9 cellular contexts compared by ENCODE assay signal in the genomic region with DNA sequence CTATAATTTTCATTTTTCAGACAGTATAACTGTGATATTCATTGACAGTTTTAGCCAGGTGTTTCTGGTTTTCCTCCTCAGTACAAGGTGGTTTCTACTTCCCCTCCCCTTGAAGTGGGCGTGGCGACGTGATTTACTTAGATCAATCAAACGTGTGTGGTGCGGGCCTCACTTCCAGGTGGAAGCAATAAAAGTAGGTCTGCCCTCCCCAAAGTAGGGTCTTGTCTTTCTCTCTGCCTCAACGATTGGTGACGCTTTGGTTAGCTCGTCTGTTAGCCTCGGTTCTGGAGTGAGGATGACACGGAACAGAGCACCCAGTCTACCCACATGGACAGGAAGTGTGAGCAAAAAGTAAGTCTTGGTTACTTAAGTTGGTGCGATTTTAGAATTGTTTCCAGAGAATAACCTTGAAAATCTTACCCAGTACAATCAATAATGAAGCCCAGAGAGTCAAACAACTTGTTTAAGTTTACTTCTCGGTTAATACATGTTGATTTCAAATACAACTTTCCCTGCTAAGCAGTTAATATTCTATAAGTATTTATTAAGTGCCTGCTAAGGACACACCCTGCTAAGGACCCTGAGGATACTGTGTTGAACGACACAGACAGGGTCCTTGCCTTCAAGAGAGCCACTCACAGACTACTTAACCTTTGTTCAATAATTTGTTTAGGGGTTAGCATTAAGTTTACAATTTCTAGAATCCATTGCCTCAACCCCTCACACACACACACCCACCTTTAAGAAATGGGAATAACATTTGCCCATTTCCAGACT. TPM values are rescaled to one million over a fixed set of nuclear protein-coding genes. Genes with fewer than 3 reads are reported as not detected.
DNase-seq lines count a peak whose midpoint lies in the region; ATAC-seq and TF ChIP-seq lines count a peak whose summit lies in the region.
"Had no signal": no experiment of that assay in that cellular context is flagged by ENCODE, and none has a peak within 500 bp of the region (broad histone marks: within the 10 kb centered on the region; RNA-seq: fewer than 3 reads in every experiment).

No MANE protein-coding gene starts in this region.

- CTCF ChIA-PET in activated CD4-positive, alpha-beta T cell treated with anti-CD3 and anti-CD28 coated beads for 36 hours (lab: Charles Lee), result no interaction called here

- H3K36me3 Mint-ChIP-seq in activated CD4-positive, alpha-beta T cell treated with anti-CD3 and anti-CD28 coated beads for 36 hours (ENCODE audit: low read depth), result no peaks in the 10 kb centered on the region

- no peak for TF ChIP-seq CTCF in Loucy (conservative IDR thresholded peaks at IDR 0.05; ENCODE audit: low read length)

- H3K9me3 ChIP-seq in Loucy (ENCODE audit: insufficient read depth, low read depth, low read length), result peaks cover 5% of the 10 kb centered on the region; the same call in 1 of the 2 replicates

- peaks cover 70% of the 10 kb centered on the region for H3K4me1 ChIP-seq in Loucy (ENCODE audit: insufficient read depth, low read length, poor library complexity, severe bottlenecking)

- H3K4me2 ChIP-seq in Loucy (ENCODE audit: low read depth, low read length, poor library complexity, severe bottlenecking), result peak overlapping the region; percentile 82

- H3K4me1 Mint-ChIP-seq in activated CD4-positive, alpha-beta T cell treated with anti-CD3 and anti-CD28 coated beads for 36 hours, result peaks cover 4% of the 10 kb centered on the region

- peaks cover 16% of the 10 kb centered on the region for H3K27me3 Mint-ChIP-seq in activated CD4-positive, alpha-beta T cell treated with anti-CD3 and anti-CD28 coated beads for 36 hours

- no peak overlapping the region for H3K4me3 Mint-ChIP-seq in activated CD4-positive, alpha-beta T cell treated with anti-CD3 and anti-CD28 coated beads for 36 hours

- peak overlapping the region; percentile 76 for H2AFZ ChIP-seq in Loucy (ENCODE audit: low read length)

- peak overlapping the region; percentile 74 for H3K9ac ChIP-seq in Loucy (ENCODE audit: low read depth, low read length, poor library complexity, severe bottlenecking)

- no peaks in the 10 kb centered on the region for H3K36me3 ChIP-seq in Loucy (ENCODE audit: insufficient read depth, low read length)

- peak; percentile 39 for ATAC-seq in activated CD4-positive, alpha-beta T cell treated with anti-CD3 and anti-CD28 coated beads for 36 hours

- intact Hi-C loops in activated CD4-positive, alpha-beta T cell treated with anti-CD3 and anti-CD28 coated beads for 36 hours (cut with DNase I, micrococcal nuclease), result no loop called here

- peaks cover 42% of the 10 kb centered on the region for H3K79me2 ChIP-seq in Loucy (ENCODE audit: insufficient read depth, low read length)

- peak overlapping the region; percentile 74 for H3K4me3 ChIP-seq in Loucy (ENCODE audit: low read length, poor library complexity, severe bottlenecking)

- peak; percentile 21 for DNase-seq in activated CD4-positive, alpha-beta T cell treated with anti-CD3 and anti-CD28 coated beads for 36 hours
- no peak for DNase-seq in activated CD4-positive, alpha-beta T cell treated with anti-CD3 and anti-CD28 coated beads for 1 hour
- peak; percentile 22 for DNase-seq in activated naive CD4-positive, alpha-beta T cell treated with anti-CD3 and anti-CD28 coated beads, Interleukin-2, amount 50 U/mL, for 16 hours
- DNase-seq in stimulated activated CD4-positive, alpha-beta T cell treated with anti-CD3 and anti-CD28 coated beads, Interleukin-4, amount 100 ng/mL, for 4 hours, result peak; percentile 0 to 12
- DNase-seq in medulla oblongata (ENCODE audit: extremely low spot score), result no peak
- no peak for DNase-seq in A172 (ENCODE audit: low spot score)
- DNase-seq in OCI-M2 (lab: John Stamatoyannopoulos, UW; ENCODE audit: unreplicated experiment), result no peak
- DNase-seq: hypothalamus had no signal

- POLR2A ChIA-PET in activated CD4-positive, alpha-beta T cell treated with anti-CD3 and anti-CD28 coated beads for 36 hours (lab: Charles Lee), result no interaction called here

- no peaks in the 10 kb centered on the region for H3K9me2 ChIP-seq in Loucy (replicated peaks; ENCODE audit: low read depth, low read length)

- no peak overlapping the region for H3K27ac Mint-ChIP-seq in activated CD4-positive, alpha-beta T cell treated with anti-CD3 and anti-CD28 coated beads for 36 hours

- no peaks in the 10 kb centered on the region for H3K9me3 Mint-ChIP-seq in activated CD4-positive, alpha-beta T cell treated with anti-CD3 and anti-CD28 coated beads for 36 hours (ENCODE audit: low read depth)

- no peaks in the 10 kb centered on the region for H4K20me1 ChIP-seq in Loucy (ENCODE audit: insufficient read depth, low read length, poor library complexity, severe bottlenecking)

- no peaks in the 10 kb centered on the region for H3K27me3 ChIP-seq in Loucy (ENCODE audit: insufficient read depth, low read length, poor library complexity, severe bottlenecking)

- H3F3A ChIP-seq in Loucy (ENCODE audit: low read depth), result no peaks in the 10 kb centered on the region

RNA-seq across cellular contexts. Expression of gene COX7C, which starts 48.4 kb away (rescaled TPM):
- total RNA-seq in activated CD4-positive, alpha-beta T cell treated with anti-CD3 and anti-CD28 coated beads for 36 hours, result 100 to 1,000 TPM; 438 to 701 TPM
- 343 and 453 TPM in 2 replicates for total RNA-seq in A172 (2014; rRNA removed; shearing (Covaris generic))

Comparison
In these comparisons a context has a peak if more than half of its experiments do, and no peak if none do; other contexts are left out.
1. DNase-seq: peak in activated CD4-positive, alpha-beta T cell treated with anti-CD3 and anti-CD28 coated beads for 36 hours (single experiment), activated naive CD4-positive, alpha-beta T cell treated with anti-CD3 and anti-CD28 coated beads, Interleukin-2, amount 50 U/mL, for 16 hours (single experiment) and stimulated activated CD4-positive, alpha-beta T cell treated with anti-CD3 and anti-CD28 coated beads, Interleukin-4, amount 100 ng/mL, for 4 hours (2 of 2); none in activated CD4-positive, alpha-beta T cell treated with anti-CD3 and anti-CD28 coated beads for 1 hour (single experiment), medulla oblongata (single experiment), A172 (single experiment) and OCI-M2 (single experiment).